19 cellular contexts compared by ENCODE assay signal in the genomic region with DNA sequence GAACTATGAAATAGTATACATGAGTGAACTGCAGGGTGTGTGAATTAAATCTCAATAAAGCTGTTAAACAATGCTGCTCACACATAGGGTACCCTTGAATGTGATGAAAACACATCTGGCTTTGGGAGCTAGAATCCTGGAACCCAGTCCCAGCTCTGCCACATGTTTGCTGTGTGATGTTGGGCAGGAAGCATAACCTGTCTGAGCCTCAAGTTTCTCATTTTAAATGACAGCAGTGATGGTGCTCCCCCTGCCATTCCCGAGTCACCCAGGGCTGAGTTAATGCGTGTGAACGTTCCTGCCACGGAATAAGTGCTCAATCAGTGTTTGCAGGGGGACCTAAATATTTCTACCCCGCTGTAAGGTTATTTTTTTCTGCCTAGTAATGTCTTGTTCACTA.
"Had no signal": no experiment of that assay in that cellular context is flagged by ENCODE, and none has a peak within 500 bp of the region (broad histone marks: within the 10 kb centered on the region; RNA-seq: fewer than 3 reads in every experiment).

No MANE protein-coding gene starts in this region.

- H3K4me1 Mint-ChIP-seq: activated CD4-positive, alpha-beta T cell treated with anti-CD3 and anti-CD28 coated beads, Interleukin-2, amount 10 ng/mL, durations not matched to agents 7 days and 5 days; activated naive CD4-positive, alpha-beta T cell treated with anti-CD3 and anti-CD28 coated beads, Interleukin-2, amount 50 U/mL, for 24 hours; mesothelial cell of epicardium had no signal

- H3K4me3 ChIP-seq: adrenal gland, esophagus squamous epithelium, lower lobe of right lung, tibial artery had no signal

- H3K9me3 ChIP-seq: adrenal gland, esophagus squamous epithelium, lower lobe of right lung, tibial artery had no signal

- H3K9me3 Mint-ChIP-seq: activated CD4-positive, alpha-beta T cell treated with anti-CD3 and anti-CD28 coated beads, Interleukin-2, amount 10 ng/mL, durations not matched to agents 7 days and 5 days; dendritic cell treated with granulocyte-macrophage colony-stimulating factor and Interleukin-4, amounts not matched to agents 40 ng/mL and 50 ng/mL, for 4 days had no signal

- H3K27me3 ChIP-seq: adrenal gland, esophagus squamous epithelium, tibial artery had no signal

- H3K27ac ChIP-seq: adrenal gland, esophagus squamous epithelium, lower lobe of right lung, tibial artery had no signal

- H3K4me3 Mint-ChIP-seq: activated CD4-positive, alpha-beta T cell treated with anti-CD3 and anti-CD28 coated beads, Interleukin-2, amount 10 ng/mL, durations not matched to agents 7 days and 5 days; activated CD8-positive, alpha-beta T cell treated with anti-CD3 and anti-CD28 coated beads, Interleukin-2, amount 10 ng/mL, durations not matched to agents 7 days and 5 days; activated naive CD4-positive, alpha-beta T cell treated with anti-CD3 and anti-CD28 coated beads, Interleukin-2, amount 50 U/mL, for 24 hours; activated T-cell treated with anti-CD3 and anti-CD28 coated beads, Interleukin-2, amount 50 U/mL, for 24 hours; dendritic cell treated with granulocyte-macrophage colony-stimulating factor and Interleukin-4, amounts not matched to agents 40 ng/mL and 50 ng/mL, for 4 days; mesothelial cell of epicardium; nephron progenitor cell had no signal

- DNase-seq: activated CD4-positive, alpha-beta T cell treated with anti-CD3 and anti-CD28 coated beads, Interleukin-2, amount 10 ng/mL, durations not matched to agents 7 days and 5 days; activated CD8-positive, alpha-beta T cell treated with anti-CD3 and anti-CD28 coated beads, Interleukin-2, amount 10 ng/mL, durations not matched to agents 7 days and 5 days; activated T-cell treated with anti-CD3 and anti-CD28 coated beads, Interleukin-2, amount 50 U/mL, for 24 hours; adrenal gland; effector CD8-positive, alpha-beta T cell; esophagus squamous epithelium; hippocampal formation; lower lobe of right lung; nephron progenitor cell; nucleus accumbens; stimulated activated naive CD8-positive, alpha-beta T cell treated with anti-CD3 and anti-CD28 coated beads, Interleukin-15, Interleukin-2, amounts not matched to agents 100 U/mL and 50 U/mL, for 24 hours; substantia nigra; T-helper 1 cell; T-helper 9 cell; tibial artery had no signal

- H3K27ac Mint-ChIP-seq: activated CD4-positive, alpha-beta T cell treated with anti-CD3 and anti-CD28 coated beads, Interleukin-2, amount 10 ng/mL, durations not matched to agents 7 days and 5 days; activated CD8-positive, alpha-beta T cell treated with anti-CD3 and anti-CD28 coated beads, Interleukin-2, amount 10 ng/mL, durations not matched to agents 7 days and 5 days; activated naive CD4-positive, alpha-beta T cell treated with anti-CD3 and anti-CD28 coated beads, Interleukin-2, amount 50 U/mL, for 24 hours; activated T-cell treated with anti-CD3 and anti-CD28 coated beads, Interleukin-2, amount 50 U/mL, for 24 hours; dendritic cell treated with granulocyte-macrophage colony-stimulating factor and Interleukin-4, amounts not matched to agents 40 ng/mL and 50 ng/mL, for 4 days; mesothelial cell of epicardium; nephron progenitor cell had no signal

- H3K36me3 Mint-ChIP-seq: activated naive CD4-positive, alpha-beta T cell treated with anti-CD3 and anti-CD28 coated beads, Interleukin-2, amount 50 U/mL, for 24 hours had no signal

- H3K27me3 Mint-ChIP-seq: activated CD4-positive, alpha-beta T cell treated with anti-CD3 and anti-CD28 coated beads, Interleukin-2, amount 10 ng/mL, durations not matched to agents 7 days and 5 days had no signal

- ATAC-seq: activated CD4-positive, CD25-positive, alpha-beta regulatory T cell treated with anti-CD3 and anti-CD28 coated beads, Interleukin-2, amount 50 U/mL, for 24 hours; activated CD8-positive, alpha-beta T cell treated with anti-CD3 and anti-CD28 coated beads, Interleukin-2, amount 10 ng/mL, durations not matched to agents 7 days and 5 days; lower lobe of right lung; stimulated activated naive CD8-positive, alpha-beta T cell treated with anti-CD3 and anti-CD28 coated beads, Interleukin-15, Interleukin-2, amounts not matched to agents 100 U/mL and 50 U/mL, for 24 hours had no signal
